In genomic region chr7:157853076-157853788, GRCh38 we compare ENCODE assay signal across 21 cellular contexts.
"Had no signal": no experiment of that assay in that cellular context is flagged by ENCODE, and none has a peak within 500 bp of the region (broad histone marks: within the 10 kb centered on the region; RNA-seq: fewer than 3 reads in every experiment).

No MANE protein-coding gene starts in this region.

- H3K4me3 ChIP-seq: body of pancreas, cardiac muscle cell, right atrium auricular region, thoracic aorta, uterus had no signal

- H3K36me3 ChIP-seq: cardiac muscle cell, right atrium auricular region, thoracic aorta, uterus had no signal

- DNase-seq: activated CD4-positive, alpha-beta T cell treated with anti-CD3 and anti-CD28 coated beads for 1 hour; activated CD8-positive, alpha-beta memory T cell treated with anti-CD3 and anti-CD28 coated beads, Interleukin-2, amount 10 ng/mL, durations not matched to agents 7 days and 5 days; activated CD8-positive, alpha-beta T cell treated with anti-CD3 and anti-CD28 coated beads, Interleukin-2, amount 10 ng/mL, durations not matched to agents 7 days and 5 days; activated T-cell treated with anti-CD3 and anti-CD28 coated beads, Interleukin-2, amount 50 U/mL, for 48 hours; endodermal cell; foreskin fibroblast; mesenchymal stem cell; naive thymus-derived CD8-positive, alpha-beta T cell; stimulated activated CD4-positive, alpha-beta T cell treated with anti-CD3 and anti-CD28 coated beads, Interleukin-2, amount 100 ng/mL, for 48 hours; stimulated activated naive CD8-positive, alpha-beta T cell treated with anti-CD3 and anti-CD28 coated beads, Interleukin-15, Interleukin-2, amounts not matched to agents 100 U/mL and 50 U/mL, for 24 hours; T-helper 2 cell; uterus had no signal

- H3K27me3 ChIP-seq: body of pancreas, cardiac muscle cell, right atrium auricular region, uterus had no signal

- H3K4me3 Mint-ChIP-seq: activated CD8-positive, alpha-beta memory T cell treated with anti-CD3 and anti-CD28 coated beads, Interleukin-2, amount 10 ng/mL, durations not matched to agents 7 days and 5 days; activated CD8-positive, alpha-beta T cell treated with anti-CD3 and anti-CD28 coated beads, Interleukin-2, amount 10 ng/mL, durations not matched to agents 7 days and 5 days; endodermal cell; naive thymus-derived CD8-positive, alpha-beta T cell; neural crest cell; type B pancreatic cell; WTC11 had no signal

- H3K27ac ChIP-seq: cardiac muscle cell, right atrium auricular region, thoracic aorta, uterus had no signal

- H3K36me3 Mint-ChIP-seq: activated CD8-positive, alpha-beta memory T cell treated with anti-CD3 and anti-CD28 coated beads, Interleukin-2, amount 10 ng/mL, durations not matched to agents 7 days and 5 days; activated naive CD4-positive, alpha-beta T cell treated with anti-CD3 and anti-CD28 coated beads, Interleukin-2, amount 50 U/mL, for 72 hours; naive thymus-derived CD8-positive, alpha-beta T cell; type B pancreatic cell had no signal

- H3K27me3 Mint-ChIP-seq: activated CD8-positive, alpha-beta memory T cell treated with anti-CD3 and anti-CD28 coated beads, Interleukin-2, amount 10 ng/mL, durations not matched to agents 7 days and 5 days; naive thymus-derived CD8-positive, alpha-beta T cell had no signal

- ATAC-seq: activated CD8-positive, alpha-beta memory T cell treated with anti-CD3 and anti-CD28 coated beads, Interleukin-2, amount 10 ng/mL, durations not matched to agents 7 days and 5 days; activated CD8-positive, alpha-beta T cell treated with anti-CD3 and anti-CD28 coated beads, Interleukin-2, amount 10 ng/mL, durations not matched to agents 7 days and 5 days; activated naive CD4-positive, alpha-beta T cell treated with anti-CD3 and anti-CD28 coated beads, Interleukin-2, amount 50 U/mL, for 72 hours; naive thymus-derived CD8-positive, alpha-beta T cell; stimulated activated naive CD8-positive, alpha-beta T cell treated with anti-CD3 and anti-CD28 coated beads, Interleukin-15, Interleukin-2, amounts not matched to agents 100 U/mL and 50 U/mL, for 24 hours; WTC11 had no signal

- H3K9me3 ChIP-seq: body of pancreas, right atrium auricular region, thoracic aorta, uterus had no signal

- H3K9me3 Mint-ChIP-seq: activated naive CD4-positive, alpha-beta T cell treated with anti-CD3 and anti-CD28 coated beads, Interleukin-2, amount 50 U/mL, for 72 hours; activated T-helper 2 cell treated with anti-CD3 and anti-CD28 coated beads, Interferon-gamma antibody, Interleukin-2, Interleukin-4, amounts not matched to agents 10 μg/mL and 5 μg/mL and 100 μg/mL, durations not matched to agents 14 hours and 24 hours and 36 hours; naive thymus-derived CD8-positive, alpha-beta T cell; neural crest cell; type B pancreatic cell had no signal

- H3K4me1 ChIP-seq: body of pancreas, uterus had no signal

- H3K27ac Mint-ChIP-seq: activated CD8-positive, alpha-beta memory T cell treated with anti-CD3 and anti-CD28 coated beads, Interleukin-2, amount 10 ng/mL, durations not matched to agents 7 days and 5 days; activated CD8-positive, alpha-beta T cell treated with anti-CD3 and anti-CD28 coated beads, Interleukin-2, amount 10 ng/mL, durations not matched to agents 7 days and 5 days; activated T-helper 2 cell treated with anti-CD3 and anti-CD28 coated beads, Interferon-gamma antibody, Interleukin-2, Interleukin-4, amounts not matched to agents 10 μg/mL and 5 μg/mL and 100 μg/mL, durations not matched to agents 14 hours and 24 hours and 36 hours; endodermal cell; type B pancreatic cell; WTC11 had no signal
